Comparison of ENCODE assay signal across 15 cellular contexts in the genomic region with DNA sequence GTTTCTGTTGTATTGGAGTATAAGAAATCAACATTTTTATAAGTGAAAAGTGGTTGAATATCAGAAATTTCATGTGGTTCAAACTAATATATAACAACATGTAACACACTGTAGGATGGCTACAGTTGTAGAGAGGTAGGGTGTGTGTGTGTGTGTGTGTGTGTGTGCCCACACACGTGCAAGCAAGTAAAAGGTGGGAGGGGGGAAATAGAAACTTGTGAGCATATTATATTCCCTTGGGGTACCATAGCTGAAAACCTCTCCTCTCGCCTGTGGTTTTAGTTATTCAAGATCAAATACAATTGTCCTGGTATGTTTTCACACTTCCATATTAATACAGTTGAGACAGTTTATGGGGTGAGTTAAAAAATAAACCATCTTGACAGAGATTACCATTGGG. TPM values are rescaled to one million over a fixed set of nuclear protein-coding genes. Genes with fewer than 3 reads are reported as not detected.
DNase-seq lines count a peak whose midpoint lies in the region; ATAC-seq, FAIRE-seq and TF ChIP-seq lines count a peak whose summit lies in the region.
"Had no signal": no experiment of that assay in that cellular context is flagged by ENCODE, and none has a peak within 500 bp of the region (broad histone marks: within the 10 kb centered on the region; RNA-seq: fewer than 3 reads in every experiment).

No MANE protein-coding gene starts in this region.

- no peak for TF ChIP-seq EP300 in HepG2 (IDR thresholded peaks at IDR 0.05; ENCODE audit: low read depth in 2 of 2, low read length in 2 of 2)
- no peak for TF ChIP-seq EP300 in HepG2 (CRISPR knock-in tag; IDR thresholded peaks at IDR 0.05; ENCODE audit: borderline replicate concordance)

- intact Hi-C loops in right lobe of liver (cut with DNase I) (loop anchor here in 1 of 2 donors (10.0 kb wide), 2 partner anchors 54 to 134 kb away; no protein-coding TSS in a partner anchor), HepG2 (cut with micrococcal nuclease; ENCODE audit: unreplicated experiment) (no loop called here), dorsolateral prefrontal cortex (cut with DNase I) (loop anchor here (2.0 to 5.0 kb wide), 4 partner anchors 52 to 141 kb away; a partner anchor contains a TSS)

- H3K79me2 ChIP-seq in HepG2 (ENCODE audit: insufficient read depth, low read length) = no peaks in the 10 kb centered on the region
- no peaks in the 10 kb centered on the region for H3K79me2 ChIP-seq in neural progenitor cell (ENCODE audit: low read depth)

- no peaks in the 10 kb centered on the region for H3K27me3 Mint-ChIP-seq in neural progenitor cell (ENCODE audit: insufficient read depth, low read depth)
- H3K27me3 Mint-ChIP-seq: CD4-positive, alpha-beta T cell had no signal

- H3K4me3 ChIP-seq in right lobe of liver (no peak overlapping the region), HepG2 (replicated peaks in 1 of 3; ENCODE audit: insufficient read depth in 1 of 3, low read depth in 2 of 3, low read length in 3 of 3) (no peak overlapping the region), NB4 (ENCODE audit: low read depth, low read length) (no peak overlapping the region), dorsolateral prefrontal cortex (peak overlapping the region in 16 of 59 donors; percentile 1 to 53 (median 30)), neural progenitor cell (no peak overlapping the region)

- DNase-seq in right lobe of liver (no peak), HepG2 (ENCODE audit: low spot score) (no peak), NB4 (ENCODE audit: low read depth) (peak; percentile 48), dorsolateral prefrontal cortex (no peak), T-helper 9 cell (no peak), DMS53 treated with DMSO at 0.1 percent for 48 hours (lab: John Stamatoyannopoulos, UW; ENCODE audit: unreplicated experiment) (no peak), neural progenitor cell (ENCODE audit: low spot score) (no peak), NCI-H524 treated with DMSO at 0.1 percent for 48 hours (lab: John Stamatoyannopoulos, UW) (no peak)
- DNase-seq: Calu3; HCEC 1CT; NCI-H226; NK-92 treated with Interleukin-12 subunit alpha and Interleukin-12 subunit beta, amount 100 ng/mL, for 24 hours; PC-3 had no signal

- peaks cover 5% of the 10 kb centered on the region for H3F3A ChIP-seq in neural progenitor cell (ENCODE audit: low read depth)

- no peak overlapping the region for H3K4me3 Mint-ChIP-seq in neural progenitor cell
- H3K4me3 Mint-ChIP-seq: CD4-positive, alpha-beta T cell had no signal

- H3K27ac Mint-ChIP-seq in neural progenitor cell = no peak overlapping the region
- H3K27ac Mint-ChIP-seq: CD4-positive, alpha-beta T cell; IgD-negative memory B cell had no signal

- H3K9me3 Mint-ChIP-seq in neural progenitor cell = no peaks in the 10 kb centered on the region
- H3K9me3 Mint-ChIP-seq: CD4-positive, alpha-beta T cell; IgD-negative memory B cell had no signal

- no TSS peak for BruUV-seq in HepG2 (replicated peaks; lab: Mats Ljungman, UMichigan)

- WGBS in right lobe of liver (ENCODE audit: insufficient coverage, low coverage, low lambda C conversion rate, missing lambda C conversion rate) = 46% methylated on average over 2 of the region's 2 CpGs
- 64% methylated on average over 2 of the region's 2 CpGs for WGBS in HepG2 (ENCODE audit: low lambda C conversion rate)

- H3K36me3 ChIP-seq in right lobe of liver (peaks cover 0 to 5% (median 0%) of the 10 kb centered on the region in 4 donors), HepG2 (replicated peaks in 1 of 2; ENCODE audit: control insufficient read depth in 1 of 2, insufficient read depth in 2 of 2, low read length in 2 of 2) (peaks cover 1 to 12% of the 10 kb centered on the region in 2 experiments), neural progenitor cell (peaks cover 4% of the 10 kb centered on the region)

- no peak for FAIRE-seq in HepG2 (lab: Jason Lieb, UNC)

- in situ Hi-C loops in HepG2 (cut with HindIII; ENCODE audit: extremely low pct_ligation_motif_present, low pct_unique_long_range_greater_than_20kb) = no loop called here

- no peak overlapping the region for H3K9ac ChIP-seq in HepG2 (ENCODE audit: insufficient read depth, low read depth, low read length)
- no peak overlapping the region for H3K9ac ChIP-seq in neural progenitor cell

- CTCF ChIA-PET in HepG2 (lab: Yijun Ruan, JAX; ENCODE audit: low intra/inter-chr PET ratio, low total read pairs) = interaction anchor here (1.6 to 6.1 kb wide), 3 partner anchors 71 to 141 kb away, joined by 4 to 73 read pairs (median 12); a partner anchor contains a TSS

- H3K4me1 ChIP-seq in right lobe of liver (no peaks in the 10 kb centered on the region), HepG2 (ENCODE audit: insufficient read depth, low read length) (peaks cover 10% of the 10 kb centered on the region), neural progenitor cell (peaks cover 10% of the 10 kb centered on the region)

- H4K20me1 ChIP-seq in HepG2 (ENCODE audit: insufficient read depth, low read length) (peaks cover 5% of the 10 kb centered on the region; the same call in 1 of the 2 replicates), neural progenitor cell (ENCODE audit: low read depth) (peaks cover 5% of the 10 kb centered on the region)

- POLR2A ChIA-PET in HepG2 (lab: Yijun Ruan, JAX) = no interaction called here

- H2AFZ ChIP-seq in HepG2 (ENCODE audit: low read length) (no peak overlapping the region), neural progenitor cell (replicated peaks) (no peak overlapping the region)

- TF ChIP-seq RAD21 in HepG2 (CRISPR knock-in tag; IDR thresholded peaks at IDR 0.05) = no peak

- H3K4me1 Mint-ChIP-seq in neural progenitor cell = peaks cover 17% of the 10 kb centered on the region

- TF ChIP-seq POLR2A in right lobe of liver (IDR thresholded peaks at IDR 0.05) (no peak), HepG2 (IDR thresholded peaks at IDR 0.05; ENCODE audit: insufficient read depth in 1 of 2, low read depth in 2 of 2, low read length in 2 of 2) (no peak), NB4 (IDR thresholded peaks at IDR 0.05; ENCODE audit: extremely low read depth, insufficient read length) (no peak)

- H3K9me3 ChIP-seq in right lobe of liver (no peaks in the 10 kb centered on the region), HepG2 (ENCODE audit: low read length) (no peaks in the 10 kb centered on the region), neural progenitor cell (ENCODE audit: low read depth) (no peaks in the 10 kb centered on the region)

- ATAC-seq in right lobe of liver (no peak), HepG2 (no peak)

- peaks cover 2% of the 10 kb centered on the region for H3K36me3 Mint-ChIP-seq in neural progenitor cell

- H3K4me2 ChIP-seq in HepG2 (ENCODE audit: low read depth, low read length) (no peak overlapping the region), neural progenitor cell (no peak overlapping the region)

- TF ChIP-seq CTCF in right lobe of liver (IDR thresholded peaks at IDR 0.05) (no peak), HepG2 (CRISPR knock-in tag; IDR thresholded peaks at IDR 0.05) (no peak), NB4 (IDR thresholded peaks at IDR 0.05; ENCODE audit: low read depth, low read length) (no peak), dorsolateral prefrontal cortex (IDR thresholded peaks at IDR 0.05 in 54 of 56, conservative IDR thresholded peaks at IDR 0.05 in 2 of 56; ENCODE audit: low read depth in 1 of 56, partially characterized antibody in 56 of 56) (no peak), neural progenitor cell (IDR thresholded peaks at IDR 0.05) (no peak)

- H3K27me3 ChIP-seq in right lobe of liver (no peaks in the 10 kb centered on the region), HepG2 (ENCODE audit: control insufficient read depth in 1 of 2, insufficient read depth in 2 of 2, low read length in 2 of 2) (no peaks in the 10 kb centered on the region; a peak in 1 of 5 replicates), dorsolateral prefrontal cortex (no peaks in the 10 kb centered on the region), neural progenitor cell (no peaks in the 10 kb centered on the region)

- H3K27ac ChIP-seq in right lobe of liver (peak overlapping the region in 2 of 3 donors; percentile 47 to 50), HepG2 (ENCODE audit: extremely low read length, insufficient read depth, low read length) (no peak overlapping the region), dorsolateral prefrontal cortex (peak overlapping the region in 58 of 59 donors; percentile 4 to 99 (median 96)), neural progenitor cell (no peak overlapping the region)

RNA-seq across cellular contexts. Expression of a gene that starts 26.2 kb away (rescaled TPM):
- total RNA-seq in right lobe of liver (10 to 100 TPM in 2 of 6 experiments, 1 to 10 TPM in 4; 5.1 to 13.3 (median 9.1) TPM), HepG2 (2016; rRNA removed; fragmentation: Illumina TruSeq; extraction: Trizol) (8.9 and 15.3 TPM in 2 replicates), dorsolateral prefrontal cortex (10 to 100 TPM; 17.1 to 34.9 (median 25.4) TPM), neural progenitor cell (ENCODE audit: low replicate concordance) (11.7 and 18.1 TPM in 2 replicates)
- 1.5 and 2.5 TPM in 2 replicates for total RNA-seq in HepG2 (2016; cell fraction: cytosol; rRNA removed; fragmentation: Illumina TruSeq; extraction: Trizol; ENCODE audit: low read depth)
- 9.3 and 15.3 TPM in 2 replicates for total RNA-seq in HepG2 (2016; cell fraction: insoluble cytoplasmic fraction; rRNA removed; fragmentation: Illumina TruSeq; extraction: Trizol)
- 4.9 and 5.5 TPM in 2 replicates for total RNA-seq in HepG2 (2016; cell fraction: membrane; rRNA removed; fragmentation: Illumina TruSeq; extraction: Trizol)
- total RNA-seq in HepG2 (2016; cell fraction: nucleus; rRNA removed; fragmentation: Illumina TruSeq; extraction: Trizol) = 20.1 and 21.4 TPM in 2 replicates
- polyA plus RNA-seq in HepG2 (2011; rRNA removed) = 6.9 and 7.8 TPM in 2 replicates
- polyA plus RNA-seq in HepG2 (2011; cell fraction: cytosol; rRNA removed) = 3.7 and 6.5 TPM in 2 replicates
- polyA plus RNA-seq in HepG2 (2011; cell fraction: nucleus; rRNA removed) = 5.7 and 5.8 TPM in 2 replicates
- 17.7 and 22.3 TPM in 2 replicates for polyA plus RNA-seq in HepG2 (2012)
- 2.4 and 2.6 TPM in 2 replicates for polyA plus RNA-seq in HepG2 (2016; cell fraction: cytosol; fragmentation: Illumina TruSeq; extraction: Trizol; ENCODE audit: low read depth)
- 31.2 and 41.1 TPM in 2 replicates for polyA plus RNA-seq in HepG2 (2016; cell fraction: insoluble cytoplasmic fraction; fragmentation: Illumina TruSeq; extraction: Trizol; ENCODE audit: low read depth)
- 5.8 and 6.7 TPM in 2 replicates for polyA plus RNA-seq in HepG2 (2016; cell fraction: membrane; fragmentation: Illumina TruSeq; extraction: Trizol; ENCODE audit: low read depth)
- 37.3 and 41.9 TPM in 2 replicates for polyA plus RNA-seq in HepG2 (2016; cell fraction: nucleus; fragmentation: Illumina TruSeq; extraction: Trizol; ENCODE audit: insufficient read depth, low read depth)
- polyA minus RNA-seq in HepG2 (2011; rRNA and poly(A)+ RNA removed; ENCODE audit: low replicate concordance) = 1.5 and 2.2 TPM in 2 replicates
- 8.6 and 10.4 TPM in 2 replicates for polyA minus RNA-seq in HepG2 (2011; cell fraction: cytosol; rRNA and poly(A)+ RNA removed)
- 30.1 and 30.3 TPM in 2 replicates for polyA minus RNA-seq in HepG2 (2011; cell fraction: nucleus; rRNA and poly(A)+ RNA removed)

Comparison
In these comparisons a context has a peak if more than half of its experiments do, and no peak if none do; other contexts are left out.
1. H3K27ac ChIP-seq: peak in right lobe of liver (2 of 3) and dorsolateral prefrontal cortex (58 of 59); none in HepG2 (single experiment) and neural progenitor cell (single experiment).